ENCODE assay signal across 9 cellular contexts in genomic region chr1:64471724-64472276, GRCh38. TPM values are rescaled to one million over a fixed set of nuclear protein-coding genes. Genes with fewer than 3 reads are reported as not detected.
DNase-seq lines count a peak whose midpoint lies in the region; ATAC-seq and TF ChIP-seq lines count a peak whose summit lies in the region.
"Had no signal": no experiment of that assay in that cellular context is flagged by ENCODE, and none has a peak within 500 bp of the region (broad histone marks: within the 10 kb centered on the region; RNA-seq: fewer than 3 reads in every experiment).

No MANE protein-coding gene starts in this region.

- H3K9ac ChIP-seq in BLaER1 treated with 17β-estradiol and CSF1 and Interleukin-3, amounts not matched to agents 10 nM and 100 nM: peak overlapping the region; percentile 60 to 93 (median 89); a peak in 21 of 22 replicates
- H3K9ac ChIP-seq in Loucy (ENCODE audit: low read depth, low read length, poor library complexity, severe bottlenecking) (peak overlapping the region; percentile 14), endocrine pancreas (ENCODE audit: control insufficient read depth, insufficient read depth, low read length) (no peak overlapping the region)

- H3K9me2 ChIP-seq in Loucy (replicated peaks; ENCODE audit: low read depth, low read length): no peaks in the 10 kb centered on the region

- H3K27me3 ChIP-seq in BLaER1 treated with 17β-estradiol and CSF1 and Interleukin-3, amounts not matched to agents 10 nM and 100 nM: peaks cover 0 to 23% (median 6%) of the 10 kb centered on the region in 11 experiments; a peak in 8 of 22 replicates
- H3K27me3 ChIP-seq in Loucy (ENCODE audit: insufficient read depth, low read length, poor library complexity, severe bottlenecking): no peaks in the 10 kb centered on the region
- H3K27me3 ChIP-seq in endocrine pancreas (ENCODE audit: control insufficient read depth, insufficient read depth, low read length): no peaks in the 10 kb centered on the region

- peaks cover 0 to 34% (median 3%) of the 10 kb centered on the region in 11 experiments; a peak in 6 of 22 replicates for H4K20me1 ChIP-seq in BLaER1 treated with 17β-estradiol and CSF1 and Interleukin-3, amounts not matched to agents 10 nM and 100 nM
- peaks cover 3% of the 10 kb centered on the region for H4K20me1 ChIP-seq in Loucy (ENCODE audit: insufficient read depth, low read length, poor library complexity, severe bottlenecking)

- ATAC-seq in HG03460 (IDR thresholded peaks at IDR 0.05; ENCODE audit: unreplicated experiment) (no peak), HG03196 (IDR thresholded peaks at IDR 0.05; ENCODE audit: unreplicated experiment) (no peak)

- H3F3A ChIP-seq in Loucy (ENCODE audit: low read depth): peaks cover 6% of the 10 kb centered on the region; the same call in 1 of the 2 replicates

- no peak for DNase-seq in neural crest cell (ENCODE audit: low read depth, low spot score)
- no peak for DNase-seq in islet precursor cell
- DNase-seq in KBM-7: no peak
- DNase-seq: activated CD4-positive, alpha-beta T cell treated with anti-CD3 and anti-CD28 coated beads for 1 hour had no signal

- in situ Hi-C loops in KBM-7 (cut with MboI; ENCODE audit: low pct_unique_long_range_greater_than_20kb, low sequenced_read_pairs): no loop called here

- peaks cover 24% of the 10 kb centered on the region for H3K27me3 Mint-ChIP-seq in neural crest cell (ENCODE audit: low read depth)

- no peak overlapping the region for H2AFZ ChIP-seq in Loucy (ENCODE audit: low read length)

- peak overlapping the region; percentile 94 for H3K4me3 Mint-ChIP-seq in neural crest cell

- H3K4me1 Mint-ChIP-seq in neural crest cell: peaks cover 50% of the 10 kb centered on the region

- H3K36me3 Mint-ChIP-seq in neural crest cell (ENCODE audit: low read depth): no peaks in the 10 kb centered on the region

- H3K9me3 Mint-ChIP-seq in neural crest cell: no peaks in the 10 kb centered on the region

- peak overlapping the region in 6 of 11 experiments; percentile 8 to 92 (median 86); a peak in 6 of 22 replicates for H3K27ac ChIP-seq in BLaER1 treated with 17β-estradiol and CSF1 and Interleukin-3, amounts not matched to agents 10 nM and 100 nM

- H3K4me3 ChIP-seq in BLaER1 treated with 17β-estradiol and CSF1 and Interleukin-3, amounts not matched to agents 10 nM and 100 nM: peak overlapping the region; percentile 81 to 90 (median 88)
- peak overlapping the region; percentile 72 for H3K4me3 ChIP-seq in Loucy (ENCODE audit: low read length, poor library complexity, severe bottlenecking)
- H3K4me3 ChIP-seq in endocrine pancreas (ENCODE audit: control insufficient read depth, insufficient read depth, low read length): peak overlapping the region; percentile 40

- peak overlapping the region; percentile 95 to 99 (median 97) for H3K4me2 ChIP-seq in BLaER1 treated with 17β-estradiol and CSF1 and Interleukin-3, amounts not matched to agents 10 nM and 100 nM
- H3K4me2 ChIP-seq in Loucy (ENCODE audit: low read depth, low read length, poor library complexity, severe bottlenecking): peak overlapping the region; percentile 80

- peaks cover 19% of the 10 kb centered on the region for H3K79me2 ChIP-seq in Loucy (ENCODE audit: insufficient read depth, low read length)

- H3K36me3 ChIP-seq in BLaER1 treated with 17β-estradiol and CSF1 and Interleukin-3, amounts not matched to agents 10 nM and 100 nM: no peaks in the 10 kb centered on the region
- H3K36me3 ChIP-seq in Loucy (ENCODE audit: insufficient read depth, low read length) (no peaks in the 10 kb centered on the region), endocrine pancreas (ENCODE audit: control insufficient read depth, insufficient read depth, low read length) (no peaks in the 10 kb centered on the region)

- peak overlapping the region; percentile 62 for H3K27ac Mint-ChIP-seq in neural crest cell (ENCODE audit: unreplicated experiment)

- peaks cover 17 to 55% (median 43%) of the 10 kb centered on the region in 10 experiments for H3K4me1 ChIP-seq in BLaER1 treated with 17β-estradiol and CSF1 and Interleukin-3, amounts not matched to agents 10 nM and 100 nM
- H3K4me1 ChIP-seq in Loucy (ENCODE audit: insufficient read depth, low read length, poor library complexity, severe bottlenecking): peaks cover 57% of the 10 kb centered on the region
- H3K4me1 ChIP-seq in endocrine pancreas (ENCODE audit: control insufficient read depth, insufficient read depth, low read length): no peaks in the 10 kb centered on the region

- no peaks in the 10 kb centered on the region for H3K9me3 ChIP-seq in BLaER1 treated with 17β-estradiol and CSF1 and Interleukin-3, amounts not matched to agents 10 nM and 100 nM (replicated peaks in 1 of 11)
- H3K9me3 ChIP-seq in Loucy (ENCODE audit: insufficient read depth, low read depth, low read length) (no peaks in the 10 kb centered on the region), endocrine pancreas (ENCODE audit: control insufficient read depth, low read length) (no peaks in the 10 kb centered on the region)

- TF ChIP-seq CTCF in Loucy (conservative IDR thresholded peaks at IDR 0.05; ENCODE audit: low read length) (no peak), neural crest cell (conservative IDR thresholded peaks at IDR 0.05) (no peak)

RNA-seq across cellular contexts. Expression of gene CACHD1, which starts 1.9 kb away (rescaled TPM):
- total RNA-seq in neural crest cell: 40.8 and 41.0 TPM in 2 replicates
